Comparison of ENCODE assay signal across 9 cellular contexts in genomic region chr14:95895720-95896119, GRCh38. TPM values are rescaled to one million over a fixed set of nuclear protein-coding genes. Genes with fewer than 3 reads are reported as not detected.
DNase-seq lines count a peak whose midpoint lies in the region; ATAC-seq and TF ChIP-seq lines count a peak whose summit lies in the region.
"Had no signal": no experiment of that assay in that cellular context is flagged by ENCODE, and none has a peak within 500 bp of the region (broad histone marks: within the 10 kb centered on the region; RNA-seq: fewer than 3 reads in every experiment).

No MANE protein-coding gene starts in this region.

- H3K4me3 Mint-ChIP-seq in progenitor cell of endocrine pancreas (ENCODE audit: low read depth): no peak overlapping the region
- H3K4me3 Mint-ChIP-seq: T-helper 1 cell treated with Interleukin-12 subunit alpha and Interleukin-12 subunit beta and Interleukin-4 antibody, amounts not matched to agents 30 μg/mL and 1 μg/mL, for 36 hours had no signal

- H3K27me3 Mint-ChIP-seq in progenitor cell of endocrine pancreas: peaks cover 20% of the 10 kb centered on the region

- TF ChIP-seq CTCF in LNCAP (IDR thresholded peaks at IDR 0.05) (peak; percentile 68), progenitor cell of endocrine pancreas (IDR thresholded peaks at IDR 0.05; ENCODE audit: unreplicated experiment) (peak; percentile 70)

- H3K9me3 Mint-ChIP-seq in progenitor cell of endocrine pancreas (ENCODE audit: low read depth): no peaks in the 10 kb centered on the region
- H3K9me3 Mint-ChIP-seq: T-helper 1 cell treated with Interleukin-12 subunit alpha and Interleukin-12 subunit beta and Interleukin-4 antibody, amounts not matched to agents 30 μg/mL and 1 μg/mL, for 36 hours had no signal

- H3K27ac Mint-ChIP-seq in progenitor cell of endocrine pancreas: no peak overlapping the region
- H3K27ac Mint-ChIP-seq: T-helper 1 cell treated with Interleukin-12 subunit alpha and Interleukin-12 subunit beta and Interleukin-4 antibody, amounts not matched to agents 30 μg/mL and 1 μg/mL, for 36 hours had no signal

- ATAC-seq in GM21526 (IDR thresholded peaks at IDR 0.05; ENCODE audit: low FRiP score, unreplicated experiment) (no peak), HG02798 (IDR thresholded peaks at IDR 0.05; ENCODE audit: poor library complexity, unreplicated experiment) (no peak), GM18858 (IDR thresholded peaks at IDR 0.05; ENCODE audit: unreplicated experiment) (no peak)

- no peaks in the 10 kb centered on the region for H3K4me1 Mint-ChIP-seq in progenitor cell of endocrine pancreas (ENCODE audit: low read depth)

- no peaks in the 10 kb centered on the region for H3K36me3 Mint-ChIP-seq in progenitor cell of endocrine pancreas (ENCODE audit: insufficient read depth)

- DNase-seq in DMS 273 (lab: John Stamatoyannopoulos, UW; ENCODE audit: unreplicated experiment) (peak; percentile 60), DMS 273 treated with DMSO at 0.1 percent for 48 hours (lab: John Stamatoyannopoulos, UW) (no peak), astrocyte of the hippocampus (ENCODE audit: low read depth, low spot score) (peak; percentile 9), progenitor cell of endocrine pancreas (ENCODE audit: low spot score, unreplicated experiment) (no peak)

RNA-seq across cellular contexts. Expression of gene TUNAR, which starts 19.1 kb away (rescaled TPM):
- total RNA-seq in progenitor cell of endocrine pancreas: 4.0 and 4.6 TPM in 2 replicates

Comparison
In these comparisons a context has a peak if more than half of its experiments do, and no peak if none do; other contexts are left out.
1. DNase-seq: peak in DMS 273 (single experiment) and astrocyte of the hippocampus (single experiment); none in DMS 273 treated with DMSO at 0.1 percent for 48 hours (single experiment) and progenitor cell of endocrine pancreas (single experiment).